Comparison of ENCODE assay signal across 14 cellular contexts in genomic region chr14:54942913-54943312, GRCh38.
"Had no signal": no experiment of that assay in that cellular context is flagged by ENCODE, and none has a peak within 500 bp of the region (broad histone marks: within the 10 kb centered on the region; RNA-seq: fewer than 3 reads in every experiment).

No MANE protein-coding gene starts in this region.

- H3K4me3 Mint-ChIP-seq: activated naive CD8-positive, alpha-beta T cell treated with anti-CD3 and anti-CD28 coated beads, Interleukin-2, amount 50 U/mL, for 24 hours; activated T-helper 1 cell treated with anti-CD3 and anti-CD28 coated beads, Interleukin-12 subunit alpha, Interleukin-12 subunit beta, Interleukin-2, Interleukin-4 antibody, amounts not matched to agents 30 ng/mL and 10 ng/mL and 1 ng/mL, durations not matched to agents 14 hours and 24 hours and 36 hours; mesothelial cell of epicardium had no signal

- H3K27ac Mint-ChIP-seq: activated naive CD8-positive, alpha-beta T cell treated with anti-CD3 and anti-CD28 coated beads, Interleukin-2, amount 50 U/mL, for 24 hours; activated T-helper 1 cell treated with anti-CD3 and anti-CD28 coated beads, Interleukin-12 subunit alpha, Interleukin-12 subunit beta, Interleukin-2, Interleukin-4 antibody, amounts not matched to agents 30 ng/mL and 10 ng/mL and 1 ng/mL, durations not matched to agents 14 hours and 24 hours and 36 hours; mesothelial cell of epicardium had no signal

- H3K27me3 ChIP-seq: ascending aorta, right atrium auricular region, thyroid gland, vagina had no signal

- H3K4me1 Mint-ChIP-seq: mesothelial cell of epicardium had no signal

- H3K27ac ChIP-seq: ascending aorta, right atrium auricular region, thyroid gland, vagina, WERI-Rb-1 had no signal

- ATAC-seq: activated naive CD8-positive, alpha-beta T cell treated with anti-CD3 and anti-CD28 coated beads, Interleukin-2, amount 50 U/mL, for 24 hours had no signal

- FAIRE-seq: bronchial epithelial cell, frontal cortex, small intestine had no signal

- H3K27me3 Mint-ChIP-seq: activated naive CD8-positive, alpha-beta T cell treated with anti-CD3 and anti-CD28 coated beads, Interleukin-2, amount 50 U/mL, for 24 hours had no signal

- H3K4me1 ChIP-seq: ascending aorta, right atrium auricular region, thyroid gland, vagina had no signal

- H3K36me3 ChIP-seq: ascending aorta, right atrium auricular region, thyroid gland, vagina had no signal

- H3K9me3 Mint-ChIP-seq: activated naive CD8-positive, alpha-beta T cell treated with anti-CD3 and anti-CD28 coated beads, Interleukin-2, amount 50 U/mL, for 24 hours; activated T-helper 1 cell treated with anti-CD3 and anti-CD28 coated beads, Interleukin-12 subunit alpha, Interleukin-12 subunit beta, Interleukin-2, Interleukin-4 antibody, amounts not matched to agents 30 ng/mL and 10 ng/mL and 1 ng/mL, durations not matched to agents 14 hours and 24 hours and 36 hours; mesothelial cell of epicardium had no signal

- H3K9me3 ChIP-seq: ascending aorta, right atrium auricular region, thyroid gland, vagina had no signal

- H3K4me3 ChIP-seq: ascending aorta, right atrium auricular region, thyroid gland, vagina had no signal

- DNase-seq: activated CD4-positive, alpha-beta T cell treated with anti-CD3 and anti-CD28 coated beads for 4 hours; activated naive CD4-positive, alpha-beta T cell; activated naive CD8-positive, alpha-beta T cell treated with anti-CD3 and anti-CD28 coated beads, Interleukin-2, amount 50 U/mL, for 24 hours; posterior cingulate gyrus; small intestine; thyroid gland; WERI-Rb-1 had no signal
